8 cellular contexts compared by ENCODE assay signal in genomic region chr9:116153765-116154333, GRCh38. TPM values are rescaled to one million over a fixed set of nuclear protein-coding genes. Genes with fewer than 3 reads are reported as not detected.
DNase-seq lines count a peak whose midpoint lies in the region; ATAC-seq and TF ChIP-seq lines count a peak whose summit lies in the region.

A gene with protein sequence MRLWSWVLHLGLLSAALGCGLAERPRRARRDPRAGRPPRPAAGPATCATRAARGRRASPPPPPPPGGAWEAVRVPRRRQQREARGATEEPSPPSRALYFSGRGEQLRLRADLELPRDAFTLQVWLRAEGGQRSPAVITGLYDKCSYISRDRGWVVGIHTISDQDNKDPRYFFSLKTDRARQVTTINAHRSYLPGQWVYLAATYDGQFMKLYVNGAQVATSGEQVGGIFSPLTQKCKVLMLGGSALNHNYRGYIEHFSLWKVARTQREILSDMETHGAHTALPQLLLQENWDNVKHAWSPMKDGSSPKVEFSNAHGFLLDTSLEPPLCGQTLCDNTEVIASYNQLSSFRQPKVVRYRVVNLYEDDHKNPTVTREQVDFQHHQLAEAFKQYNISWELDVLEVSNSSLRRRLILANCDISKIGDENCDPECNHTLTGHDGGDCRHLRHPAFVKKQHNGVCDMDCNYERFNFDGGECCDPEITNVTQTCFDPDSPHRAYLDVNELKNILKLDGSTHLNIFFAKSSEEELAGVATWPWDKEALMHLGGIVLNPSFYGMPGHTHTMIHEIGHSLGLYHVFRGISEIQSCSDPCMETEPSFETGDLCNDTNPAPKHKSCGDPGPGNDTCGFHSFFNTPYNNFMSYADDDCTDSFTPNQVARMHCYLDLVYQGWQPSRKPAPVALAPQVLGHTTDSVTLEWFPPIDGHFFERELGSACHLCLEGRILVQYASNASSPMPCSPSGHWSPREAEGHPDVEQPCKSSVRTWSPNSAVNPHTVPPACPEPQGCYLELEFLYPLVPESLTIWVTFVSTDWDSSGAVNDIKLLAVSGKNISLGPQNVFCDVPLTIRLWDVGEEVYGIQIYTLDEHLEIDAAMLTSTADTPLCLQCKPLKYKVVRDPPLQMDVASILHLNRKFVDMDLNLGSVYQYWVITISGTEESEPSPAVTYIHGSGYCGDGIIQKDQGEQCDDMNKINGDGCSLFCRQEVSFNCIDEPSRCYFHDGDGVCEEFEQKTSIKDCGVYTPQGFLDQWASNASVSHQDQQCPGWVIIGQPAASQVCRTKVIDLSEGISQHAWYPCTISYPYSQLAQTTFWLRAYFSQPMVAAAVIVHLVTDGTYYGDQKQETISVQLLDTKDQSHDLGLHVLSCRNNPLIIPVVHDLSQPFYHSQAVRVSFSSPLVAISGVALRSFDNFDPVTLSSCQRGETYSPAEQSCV (N-terminal part only) (plus strand): TSS chr9:116153791. CDS start chr9:116154173, 382 bp downstream.

- H3K27me3 ChIP-seq in iPS-18a (ENCODE audit: control insufficient read depth, insufficient read depth, low read length): peaks cover 67% of the 10 kb centered on the region
- peaks cover 16% of the 10 kb centered on the region for H3K27me3 ChIP-seq in skeletal muscle satellite cell (ENCODE audit: control insufficient read depth, insufficient read depth, low read length)

- in situ Hi-C loops in astrocyte of the spinal cord (cut with HindIII; ENCODE audit: low sequenced_read_pairs): no loop called here

- H3K4me3 Mint-ChIP-seq in HFFc6: peak within 1 kb of the TSS; percentile 89

- H3K36me3 ChIP-seq in iPS-18a (ENCODE audit: control insufficient read depth, low read depth, low read length) (no peaks in the 10 kb centered on the region), skeletal muscle satellite cell (ENCODE audit: insufficient read depth, low read length) (no peaks in the 10 kb centered on the region)

- H3K9me3 ChIP-seq in iPS-18a (ENCODE audit: control insufficient read depth, low read depth, low read length) (no peaks in the 10 kb centered on the region), skeletal muscle satellite cell (replicated peaks; ENCODE audit: low read length) (no peaks in the 10 kb centered on the region)

- peaks cover 6% of the 10 kb centered on the region for H3K27me3 Mint-ChIP-seq in HFFc6 (ENCODE audit: insufficient read depth)

- H3K27ac Mint-ChIP-seq in HFFc6: peak within 1 kb of the TSS; percentile 89

- no peak for TF ChIP-seq CTCF in HFFc6 (IDR thresholded peaks at IDR 0.05)
- no peak for TF ChIP-seq CTCF in astrocyte of the spinal cord (IDR thresholded peaks at IDR 0.05; ENCODE audit: low read depth, low read length)

- H3K9ac ChIP-seq in iPS-18a (ENCODE audit: low read length) (peak within 1 kb of the TSS; percentile 13), skeletal muscle satellite cell (ENCODE audit: low read depth, low read length) (peak within 1 kb of the TSS; percentile 65)

- no peak for ATAC-seq in HG03460 (IDR thresholded peaks at IDR 0.05; ENCODE audit: unreplicated experiment)
- no peak for ATAC-seq in GM18861 (IDR thresholded peaks at IDR 0.05; ENCODE audit: unreplicated experiment)

- H3K36me3 Mint-ChIP-seq in HFFc6 (ENCODE audit: low read depth): peaks cover 4% of the 10 kb centered on the region

- peaks cover 86% of the 10 kb centered on the region for H3K4me1 Mint-ChIP-seq in HFFc6 (ENCODE audit: low read depth)

- H3K4me1 ChIP-seq in iPS-18a (ENCODE audit: control insufficient read depth, low read depth, low read length) (peaks cover 26% of the 10 kb centered on the region), skeletal muscle satellite cell (ENCODE audit: control insufficient read depth, insufficient read depth, low read length) (peaks cover 53% of the 10 kb centered on the region)

- H3K4me3 ChIP-seq in astrocyte of the spinal cord (ENCODE audit: low read depth, low read length) (peak within 1 kb of the TSS; percentile 55), iPS-18a (ENCODE audit: low read length) (peak within 1 kb of the TSS; percentile 68), skeletal muscle satellite cell (ENCODE audit: low read length) (peak within 1 kb of the TSS; percentile 63)

- no peak within 1 kb of the TSS for H3K27ac ChIP-seq in iPS-18a (ENCODE audit: low read length)

- peak within 1 kb of the TSS; percentile 81 for H3K4me2 ChIP-seq in skeletal muscle satellite cell (ENCODE audit: low read length)

- DNase-seq in HFFc6 (no peak), astrocyte of the spinal cord (ENCODE audit: low read depth, low spot score) (no peak), NCI-H1105 treated with DMSO at 0.1 percent for 48 hours (lab: John Stamatoyannopoulos, UW) (no peak), NCI-H2196 (lab: John Stamatoyannopoulos, UW; ENCODE audit: unreplicated experiment) (no peak)

- no peaks in the 10 kb centered on the region for H3K9me3 Mint-ChIP-seq in HFFc6

RNA-seq across cellular contexts. Expression of the gene that starts here (rescaled TPM):
- 10 to 100 TPM in 5 of 6 experiments, 1 to 10 TPM in 1; 8.2 to 13.2 (median 12.3) TPM for total RNA-seq in HFFc6 (2021; fragmentation: NEBNext Ultra II Directional; extraction: Animal tissue kit (Norgen Biotek cat#: 25700))
- 30.8 and 39.3 TPM in 2 replicates for total RNA-seq in skeletal muscle satellite cell (2012; rRNA removed)
